27 cellular contexts compared by ENCODE assay signal in genomic region chr2:198453866-198454265, GRCh38.
"Had no signal": no experiment of that assay in that cellular context is flagged by ENCODE, and none has a peak within 500 bp of the region (broad histone marks: within the 10 kb centered on the region; RNA-seq: fewer than 3 reads in every experiment).

No MANE protein-coding gene starts in this region.

- H3K27ac ChIP-seq: coronary artery, epithelial cell of prostate, esophagus squamous epithelium, gastrocnemius medialis, heart right ventricle, left lung, lower lobe of right lung had no signal

- DNase-seq: dermis blood vessel endothelial cell; effector CD8-positive, alpha-beta T cell; effector memory CD8-positive, alpha-beta T cell; endodermal cell; erythroblast; esophagus squamous epithelium; foreskin fibroblast; foreskin melanocyte; gastrocnemius medialis; glutamatergic neuron; head of caudate nucleus; heart right ventricle; hippocampal formation; left cardiac atrium; left lung; left ventricle myocardium superior; lower lobe of right lung; mesenchymal stem cell; mucosa of descending colon; naive B cell had no signal

- H3K27me3 ChIP-seq: esophagus squamous epithelium, gastrocnemius medialis, heart right ventricle, left lung had no signal

- H3K36me3 ChIP-seq: esophagus squamous epithelium, gastrocnemius medialis, heart right ventricle, left lung, lower lobe of right lung had no signal

- H3K9me3 ChIP-seq: esophagus squamous epithelium, gastrocnemius medialis, left lung, lower lobe of right lung, mucosa of descending colon had no signal

- ATAC-seq: effector memory CD8-positive, alpha-beta T cell; esophagus mucosa; gastrocnemius medialis; heart right ventricle; left cardiac atrium; left lung; left ventricle myocardium superior; lower lobe of right lung; mucosa of descending colon had no signal

- H3K4me3 ChIP-seq: coronary artery, esophagus squamous epithelium, gastrocnemius medialis, heart right ventricle, left lung, lower lobe of right lung, mucosa of descending colon had no signal

- FAIRE-seq: colon, endometrium, islet of Langerhans, keratinocyte had no signal

- H3K4me1 ChIP-seq: esophagus squamous epithelium, gastrocnemius medialis, heart right ventricle, left lung, lower lobe of right lung had no signal
